ENCODE assay signal across 1 cellular context in the genomic region with DNA sequence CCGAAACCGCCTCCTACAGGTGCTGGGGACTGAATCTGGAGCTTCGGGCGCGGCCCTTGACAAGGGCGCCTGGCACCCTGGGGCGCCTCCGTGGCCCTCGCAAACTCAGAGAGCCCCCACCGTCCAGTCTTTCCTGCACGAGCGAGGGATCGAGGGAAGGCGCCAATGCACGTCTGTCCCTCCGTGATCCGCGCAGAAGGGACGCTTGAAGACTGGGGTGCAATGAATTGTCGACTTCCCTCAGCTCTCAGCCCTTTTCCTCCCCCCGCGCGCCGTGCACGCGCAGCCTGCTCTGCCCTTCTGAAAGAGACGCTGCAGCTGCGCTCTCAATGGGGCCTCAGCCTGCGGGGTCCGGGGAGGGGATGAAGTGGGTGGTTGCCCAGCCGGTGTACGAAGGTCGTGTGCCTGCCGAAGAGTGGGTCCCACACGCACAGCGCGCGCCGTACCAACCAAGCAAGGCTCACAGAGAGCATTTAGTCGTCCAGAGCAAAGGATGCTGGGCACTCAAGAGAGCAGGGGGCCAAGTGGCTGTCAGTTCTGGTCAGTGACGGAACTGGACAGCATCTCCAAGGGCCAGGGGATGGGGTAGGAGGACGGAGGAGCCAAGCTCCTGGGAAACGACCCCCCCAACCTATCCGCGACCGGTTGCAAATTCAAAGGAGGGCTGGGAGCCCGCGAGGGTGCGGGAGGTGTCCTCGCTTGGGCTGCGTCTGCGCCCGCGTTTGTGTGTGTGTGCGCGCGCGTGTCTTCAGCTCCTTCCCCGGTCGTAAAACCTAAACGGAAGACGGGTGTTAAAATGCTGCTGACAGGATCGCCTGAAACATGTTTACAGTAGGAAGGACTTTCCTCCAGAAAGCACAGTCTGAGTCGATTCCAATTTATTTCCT.
TF ChIP-seq lines count a peak whose summit lies in the region.

No MANE protein-coding gene starts in this region.

TF ChIP-seq in WTC11, 78 proteins besides CTCF, POLR2A, EP300 and RAD21 (continued from another document and continues in another):
- TF ChIP-seq, protein P1, sequence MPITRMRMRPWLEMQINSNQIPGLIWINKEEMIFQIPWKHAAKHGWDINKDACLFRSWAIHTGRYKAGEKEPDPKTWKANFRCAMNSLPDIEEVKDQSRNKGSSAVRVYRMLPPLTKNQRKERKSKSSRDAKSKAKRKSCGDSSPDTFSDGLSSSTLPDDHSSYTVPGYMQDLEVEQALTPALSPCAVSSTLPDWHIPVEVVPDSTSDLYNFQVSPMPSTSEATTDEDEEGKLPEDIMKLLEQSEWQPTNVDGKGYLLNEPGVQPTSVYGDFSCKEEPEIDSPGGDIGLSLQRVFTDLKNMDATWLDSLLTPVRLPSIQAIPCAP (CRISPR knock-in tag; IDR thresholded peaks at IDR 0.05): no peak
- TF ChIP-seq, protein P2, sequence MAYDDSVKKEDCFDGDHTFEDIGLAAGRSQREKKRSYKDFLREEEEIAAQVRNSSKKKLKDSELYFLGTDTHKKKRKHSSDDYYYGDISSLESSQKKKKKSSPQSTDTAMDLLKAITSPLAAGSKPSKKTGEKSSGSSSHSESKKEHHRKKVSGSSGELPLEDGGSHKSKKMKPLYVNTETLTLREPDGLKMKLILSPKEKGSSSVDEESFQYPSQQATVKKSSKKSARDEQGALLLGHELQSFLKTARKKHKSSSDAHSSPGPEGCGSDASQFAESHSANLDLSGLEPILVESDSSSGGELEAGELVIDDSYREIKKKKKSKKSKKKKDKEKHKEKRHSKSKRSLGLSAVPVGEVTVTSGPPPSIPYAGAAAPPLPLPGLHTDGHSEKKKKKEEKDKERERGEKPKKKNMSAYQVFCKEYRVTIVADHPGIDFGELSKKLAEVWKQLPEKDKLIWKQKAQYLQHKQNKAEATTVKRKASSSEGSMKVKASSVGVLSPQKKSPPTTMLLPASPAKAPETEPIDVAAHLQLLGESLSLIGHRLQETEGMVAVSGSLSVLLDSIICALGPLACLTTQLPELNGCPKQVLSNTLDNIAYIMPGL (CRISPR knock-in tag; IDR thresholded peaks at IDR 0.05): peak; percentile 71
- TF ChIP-seq, protein P3, sequence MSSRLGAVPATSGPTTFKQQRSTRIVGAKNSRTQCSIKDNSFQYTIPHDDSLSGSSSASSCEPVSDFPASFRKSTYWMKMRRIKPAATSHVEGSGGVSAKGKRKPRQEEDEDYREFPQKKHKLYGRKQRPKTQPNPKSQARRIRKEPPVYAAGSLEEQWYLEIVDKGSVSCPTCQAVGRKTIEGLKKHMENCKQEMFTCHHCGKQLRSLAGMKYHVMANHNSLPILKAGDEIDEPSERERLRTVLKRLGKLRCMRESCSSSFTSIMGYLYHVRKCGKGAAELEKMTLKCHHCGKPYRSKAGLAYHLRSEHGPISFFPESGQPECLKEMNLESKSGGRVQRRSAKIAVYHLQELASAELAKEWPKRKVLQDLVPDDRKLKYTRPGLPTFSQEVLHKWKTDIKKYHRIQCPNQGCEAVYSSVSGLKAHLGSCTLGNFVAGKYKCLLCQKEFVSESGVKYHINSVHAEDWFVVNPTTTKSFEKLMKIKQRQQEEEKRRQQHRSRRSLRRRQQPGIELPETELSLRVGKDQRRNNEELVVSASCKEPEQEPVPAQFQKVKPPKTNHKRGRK (CRISPR knock-in tag; IDR thresholded peaks at IDR 0.05; ENCODE audit: borderline replicate concordance): no peak
- TF ChIP-seq FOXP1 (CRISPR knock-in tag; IDR thresholded peaks at IDR 0.05; ENCODE audit: borderline replicate concordance): peak; percentile 28
- TF ChIP-seq NFATC4 (CRISPR knock-in tag; IDR thresholded peaks at IDR 0.05): no peak
- TF ChIP-seq NFE2L1 (CRISPR knock-in tag; IDR thresholded peaks at IDR 0.05): 0 out of 2 replicates have a peak, but pooled peaks have one; percentile 49
- TF ChIP-seq, protein P4, sequence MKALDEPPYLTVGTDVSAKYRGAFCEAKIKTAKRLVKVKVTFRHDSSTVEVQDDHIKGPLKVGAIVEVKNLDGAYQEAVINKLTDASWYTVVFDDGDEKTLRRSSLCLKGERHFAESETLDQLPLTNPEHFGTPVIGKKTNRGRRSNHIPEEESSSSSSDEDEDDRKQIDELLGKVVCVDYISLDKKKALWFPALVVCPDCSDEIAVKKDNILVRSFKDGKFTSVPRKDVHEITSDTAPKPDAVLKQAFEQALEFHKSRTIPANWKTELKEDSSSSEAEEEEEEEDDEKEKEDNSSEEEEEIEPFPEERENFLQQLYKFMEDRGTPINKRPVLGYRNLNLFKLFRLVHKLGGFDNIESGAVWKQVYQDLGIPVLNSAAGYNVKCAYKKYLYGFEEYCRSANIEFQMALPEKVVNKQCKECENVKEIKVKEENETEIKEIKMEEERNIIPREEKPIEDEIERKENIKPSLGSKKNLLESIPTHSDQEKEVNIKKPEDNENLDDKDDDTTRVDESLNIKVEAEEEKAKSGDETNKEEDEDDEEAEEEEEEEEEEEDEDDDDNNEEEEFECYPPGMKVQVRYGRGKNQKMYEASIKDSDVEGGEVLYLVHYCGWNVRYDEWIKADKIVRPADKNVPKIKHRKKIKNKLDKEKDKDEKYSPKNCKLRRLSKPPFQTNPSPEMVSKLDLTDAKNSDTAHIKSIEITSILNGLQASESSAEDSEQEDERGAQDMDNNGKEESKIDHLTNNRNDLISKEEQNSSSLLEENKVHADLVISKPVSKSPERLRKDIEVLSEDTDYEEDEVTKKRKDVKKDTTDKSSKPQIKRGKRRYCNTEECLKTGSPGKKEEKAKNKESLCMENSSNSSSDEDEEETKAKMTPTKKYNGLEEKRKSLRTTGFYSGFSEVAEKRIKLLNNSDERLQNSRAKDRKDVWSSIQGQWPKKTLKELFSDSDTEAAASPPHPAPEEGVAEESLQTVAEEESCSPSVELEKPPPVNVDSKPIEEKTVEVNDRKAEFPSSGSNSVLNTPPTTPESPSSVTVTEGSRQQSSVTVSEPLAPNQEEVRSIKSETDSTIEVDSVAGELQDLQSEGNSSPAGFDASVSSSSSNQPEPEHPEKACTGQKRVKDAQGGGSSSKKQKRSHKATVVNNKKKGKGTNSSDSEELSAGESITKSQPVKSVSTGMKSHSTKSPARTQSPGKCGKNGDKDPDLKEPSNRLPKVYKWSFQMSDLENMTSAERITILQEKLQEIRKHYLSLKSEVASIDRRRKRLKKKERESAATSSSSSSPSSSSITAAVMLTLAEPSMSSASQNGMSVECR (CRISPR knock-in tag; IDR thresholded peaks at IDR 0.05; ENCODE audit: borderline replicate concordance): peak; percentile 67; the same call in 1 of the 2 replicates
- TF ChIP-seq, protein P5, sequence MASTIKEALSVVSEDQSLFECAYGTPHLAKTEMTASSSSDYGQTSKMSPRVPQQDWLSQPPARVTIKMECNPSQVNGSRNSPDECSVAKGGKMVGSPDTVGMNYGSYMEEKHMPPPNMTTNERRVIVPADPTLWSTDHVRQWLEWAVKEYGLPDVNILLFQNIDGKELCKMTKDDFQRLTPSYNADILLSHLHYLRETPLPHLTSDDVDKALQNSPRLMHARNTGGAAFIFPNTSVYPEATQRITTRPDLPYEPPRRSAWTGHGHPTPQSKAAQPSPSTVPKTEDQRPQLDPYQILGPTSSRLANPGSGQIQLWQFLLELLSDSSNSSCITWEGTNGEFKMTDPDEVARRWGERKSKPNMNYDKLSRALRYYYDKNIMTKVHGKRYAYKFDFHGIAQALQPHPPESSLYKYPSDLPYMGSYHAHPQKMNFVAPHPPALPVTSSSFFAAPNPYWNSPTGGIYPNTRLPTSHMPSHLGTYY (CRISPR knock-in tag; IDR thresholded peaks at IDR 0.05): no peak
- no peak for TF ChIP-seq GABPB1 (CRISPR knock-in tag; IDR thresholded peaks at IDR 0.05)
- no peak for TF ChIP-seq MXD4 (CRISPR knock-in tag; IDR thresholded peaks at IDR 0.05; ENCODE audit: borderline replicate concordance)
- no peak for TF ChIP-seq IRF2 (CRISPR knock-in tag; IDR thresholded peaks at IDR 0.05; ENCODE audit: borderline replicate concordance, low read depth)
- TF ChIP-seq, protein P6, sequence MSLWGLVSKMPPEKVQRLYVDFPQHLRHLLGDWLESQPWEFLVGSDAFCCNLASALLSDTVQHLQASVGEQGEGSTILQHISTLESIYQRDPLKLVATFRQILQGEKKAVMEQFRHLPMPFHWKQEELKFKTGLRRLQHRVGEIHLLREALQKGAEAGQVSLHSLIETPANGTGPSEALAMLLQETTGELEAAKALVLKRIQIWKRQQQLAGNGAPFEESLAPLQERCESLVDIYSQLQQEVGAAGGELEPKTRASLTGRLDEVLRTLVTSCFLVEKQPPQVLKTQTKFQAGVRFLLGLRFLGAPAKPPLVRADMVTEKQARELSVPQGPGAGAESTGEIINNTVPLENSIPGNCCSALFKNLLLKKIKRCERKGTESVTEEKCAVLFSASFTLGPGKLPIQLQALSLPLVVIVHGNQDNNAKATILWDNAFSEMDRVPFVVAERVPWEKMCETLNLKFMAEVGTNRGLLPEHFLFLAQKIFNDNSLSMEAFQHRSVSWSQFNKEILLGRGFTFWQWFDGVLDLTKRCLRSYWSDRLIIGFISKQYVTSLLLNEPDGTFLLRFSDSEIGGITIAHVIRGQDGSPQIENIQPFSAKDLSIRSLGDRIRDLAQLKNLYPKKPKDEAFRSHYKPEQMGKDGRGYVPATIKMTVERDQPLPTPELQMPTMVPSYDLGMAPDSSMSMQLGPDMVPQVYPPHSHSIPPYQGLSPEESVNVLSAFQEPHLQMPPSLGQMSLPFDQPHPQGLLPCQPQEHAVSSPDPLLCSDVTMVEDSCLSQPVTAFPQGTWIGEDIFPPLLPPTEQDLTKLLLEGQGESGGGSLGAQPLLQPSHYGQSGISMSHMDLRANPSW (CRISPR knock-in tag; conservative IDR thresholded peaks at IDR 0.05; ENCODE audit: low read depth): peak; percentile 54; the same call in 1 of the 2 replicates
- TF ChIP-seq ZNF232 (CRISPR knock-in tag; IDR thresholded peaks at IDR 0.05): 0 out of 2 replicates have a peak, but pooled peaks have one; percentile 34
- TF ChIP-seq, protein P7, sequence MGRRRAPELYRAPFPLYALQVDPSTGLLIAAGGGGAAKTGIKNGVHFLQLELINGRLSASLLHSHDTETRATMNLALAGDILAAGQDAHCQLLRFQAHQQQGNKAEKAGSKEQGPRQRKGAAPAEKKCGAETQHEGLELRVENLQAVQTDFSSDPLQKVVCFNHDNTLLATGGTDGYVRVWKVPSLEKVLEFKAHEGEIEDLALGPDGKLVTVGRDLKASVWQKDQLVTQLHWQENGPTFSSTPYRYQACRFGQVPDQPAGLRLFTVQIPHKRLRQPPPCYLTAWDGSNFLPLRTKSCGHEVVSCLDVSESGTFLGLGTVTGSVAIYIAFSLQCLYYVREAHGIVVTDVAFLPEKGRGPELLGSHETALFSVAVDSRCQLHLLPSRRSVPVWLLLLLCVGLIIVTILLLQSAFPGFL (CRISPR knock-in tag; IDR thresholded peaks at IDR 0.05; ENCODE audit: borderline replicate concordance): no peak
- TF ChIP-seq SP1 (CRISPR knock-in tag; conservative IDR thresholded peaks at IDR 0.05): 0 out of 2 replicates have a peak, but pooled peaks have one; percentile 37
- TF ChIP-seq, protein P8, sequence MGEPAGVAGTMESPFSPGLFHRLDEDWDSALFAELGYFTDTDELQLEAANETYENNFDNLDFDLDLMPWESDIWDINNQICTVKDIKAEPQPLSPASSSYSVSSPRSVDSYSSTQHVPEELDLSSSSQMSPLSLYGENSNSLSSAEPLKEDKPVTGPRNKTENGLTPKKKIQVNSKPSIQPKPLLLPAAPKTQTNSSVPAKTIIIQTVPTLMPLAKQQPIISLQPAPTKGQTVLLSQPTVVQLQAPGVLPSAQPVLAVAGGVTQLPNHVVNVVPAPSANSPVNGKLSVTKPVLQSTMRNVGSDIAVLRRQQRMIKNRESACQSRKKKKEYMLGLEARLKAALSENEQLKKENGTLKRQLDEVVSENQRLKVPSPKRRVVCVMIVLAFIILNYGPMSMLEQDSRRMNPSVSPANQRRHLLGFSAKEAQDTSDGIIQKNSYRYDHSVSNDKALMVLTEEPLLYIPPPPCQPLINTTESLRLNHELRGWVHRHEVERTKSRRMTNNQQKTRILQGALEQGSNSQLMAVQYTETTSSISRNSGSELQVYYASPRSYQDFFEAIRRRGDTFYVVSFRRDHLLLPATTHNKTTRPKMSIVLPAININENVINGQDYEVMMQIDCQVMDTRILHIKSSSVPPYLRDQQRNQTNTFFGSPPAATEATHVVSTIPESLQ (CRISPR knock-in tag; IDR thresholded peaks at IDR 0.05): no peak
- TF ChIP-seq, protein P9, sequence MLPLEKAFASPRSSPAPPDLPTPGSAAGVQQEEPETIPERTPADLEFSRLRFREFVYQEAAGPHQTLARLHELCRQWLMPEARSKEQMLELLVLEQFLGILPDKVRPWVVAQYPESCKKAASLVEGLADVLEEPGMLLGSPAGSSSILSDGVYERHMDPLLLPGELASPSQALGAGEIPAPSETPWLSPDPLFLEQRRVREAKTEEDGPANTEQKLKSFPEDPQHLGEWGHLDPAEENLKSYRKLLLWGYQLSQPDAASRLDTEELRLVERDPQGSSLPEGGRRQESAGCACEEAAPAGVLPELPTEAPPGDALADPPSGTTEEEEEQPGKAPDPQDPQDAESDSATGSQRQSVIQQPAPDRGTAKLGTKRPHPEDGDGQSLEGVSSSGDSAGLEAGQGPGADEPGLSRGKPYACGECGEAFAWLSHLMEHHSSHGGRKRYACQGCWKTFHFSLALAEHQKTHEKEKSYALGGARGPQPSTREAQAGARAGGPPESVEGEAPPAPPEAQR (CRISPR knock-in tag; IDR thresholded peaks at IDR 0.05): no peak
- TF ChIP-seq, protein P10, sequence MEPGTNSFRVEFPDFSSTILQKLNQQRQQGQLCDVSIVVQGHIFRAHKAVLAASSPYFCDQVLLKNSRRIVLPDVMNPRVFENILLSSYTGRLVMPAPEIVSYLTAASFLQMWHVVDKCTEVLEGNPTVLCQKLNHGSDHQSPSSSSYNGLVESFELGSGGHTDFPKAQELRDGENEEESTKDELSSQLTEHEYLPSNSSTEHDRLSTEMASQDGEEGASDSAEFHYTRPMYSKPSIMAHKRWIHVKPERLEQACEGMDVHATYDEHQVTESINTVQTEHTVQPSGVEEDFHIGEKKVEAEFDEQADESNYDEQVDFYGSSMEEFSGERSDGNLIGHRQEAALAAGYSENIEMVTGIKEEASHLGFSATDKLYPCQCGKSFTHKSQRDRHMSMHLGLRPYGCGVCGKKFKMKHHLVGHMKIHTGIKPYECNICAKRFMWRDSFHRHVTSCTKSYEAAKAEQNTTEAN (CRISPR knock-in tag; IDR thresholded peaks at IDR 0.05): peak; percentile 82; the same call in 1 of the 2 replicates
- no peak for TF ChIP-seq SMAD4 (CRISPR knock-in tag; IDR thresholded peaks at IDR 0.05)
- TF ChIP-seq, protein P11, sequence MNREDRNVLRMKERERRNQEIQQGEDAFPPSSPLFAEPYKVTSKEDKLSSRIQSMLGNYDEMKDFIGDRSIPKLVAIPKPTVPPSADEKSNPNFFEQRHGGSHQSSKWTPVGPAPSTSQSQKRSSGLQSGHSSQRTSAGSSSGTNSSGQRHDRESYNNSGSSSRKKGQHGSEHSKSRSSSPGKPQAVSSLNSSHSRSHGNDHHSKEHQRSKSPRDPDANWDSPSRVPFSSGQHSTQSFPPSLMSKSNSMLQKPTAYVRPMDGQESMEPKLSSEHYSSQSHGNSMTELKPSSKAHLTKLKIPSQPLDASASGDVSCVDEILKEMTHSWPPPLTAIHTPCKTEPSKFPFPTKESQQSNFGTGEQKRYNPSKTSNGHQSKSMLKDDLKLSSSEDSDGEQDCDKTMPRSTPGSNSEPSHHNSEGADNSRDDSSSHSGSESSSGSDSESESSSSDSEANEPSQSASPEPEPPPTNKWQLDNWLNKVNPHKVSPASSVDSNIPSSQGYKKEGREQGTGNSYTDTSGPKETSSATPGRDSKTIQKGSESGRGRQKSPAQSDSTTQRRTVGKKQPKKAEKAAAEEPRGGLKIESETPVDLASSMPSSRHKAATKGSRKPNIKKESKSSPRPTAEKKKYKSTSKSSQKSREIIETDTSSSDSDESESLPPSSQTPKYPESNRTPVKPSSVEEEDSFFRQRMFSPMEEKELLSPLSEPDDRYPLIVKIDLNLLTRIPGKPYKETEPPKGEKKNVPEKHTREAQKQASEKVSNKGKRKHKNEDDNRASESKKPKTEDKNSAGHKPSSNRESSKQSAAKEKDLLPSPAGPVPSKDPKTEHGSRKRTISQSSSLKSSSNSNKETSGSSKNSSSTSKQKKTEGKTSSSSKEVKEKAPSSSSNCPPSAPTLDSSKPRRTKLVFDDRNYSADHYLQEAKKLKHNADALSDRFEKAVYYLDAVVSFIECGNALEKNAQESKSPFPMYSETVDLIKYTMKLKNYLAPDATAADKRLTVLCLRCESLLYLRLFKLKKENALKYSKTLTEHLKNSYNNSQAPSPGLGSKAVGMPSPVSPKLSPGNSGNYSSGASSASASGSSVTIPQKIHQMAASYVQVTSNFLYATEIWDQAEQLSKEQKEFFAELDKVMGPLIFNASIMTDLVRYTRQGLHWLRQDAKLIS (CRISPR knock-in tag; IDR thresholded peaks at IDR 0.05; ENCODE audit: borderline replicate concordance): no peak
- no peak for TF ChIP-seq TCF7 (CRISPR knock-in tag; IDR thresholded peaks at IDR 0.05; ENCODE audit: low read depth)
